24 cellular contexts compared by ENCODE assay signal in genomic region chr19:47375694-47376588, GRCh38. TPM values are rescaled to one million over a fixed set of nuclear protein-coding genes. Genes with fewer than 3 reads are reported as not detected.
DNase-seq lines count a peak whose midpoint lies in the region; ATAC-seq, FAIRE-seq and TF ChIP-seq lines count a peak whose summit lies in the region.
"Had no signal": no experiment of that assay in that cellular context is flagged by ENCODE, and none has a peak within 500 bp of the region (broad histone marks: within the 10 kb centered on the region; RNA-seq: fewer than 3 reads in every experiment).

No MANE protein-coding gene starts in this region.

- DNase-seq in CD14-positive monocyte (ENCODE audit: low spot score) (no peak), D721Med (ENCODE audit: insufficient read length, low spot score) (peak; percentile 13), glutamatergic neuron (no peak), osteoblast (ENCODE audit: insufficient read length, low spot score, missing footprints) (peak; percentile 63)
- no peak for DNase-seq in CD4-positive, alpha-beta memory T cell
- DNase-seq: ACHN; CD8-positive, alpha-beta memory T cell; EL; GF-D8; IMR-90; MV-4-11; NCI-H1694 treated with DMSO at 0.1 percent for 48 hours; NCI-H2081 treated with DMSO at 0.1 percent for 48 hours; NCI-H2171 treated with DMSO at 0.1 percent for 48 hours; NCI-H524 treated with DMSO at 0.1 percent for 48 hours; OCI-M1; Right ventricle myocardium superior; SW 1271 had no signal

- no peaks in the 10 kb centered on the region for H3K27me3 ChIP-seq in osteoblast (ENCODE audit: insufficient read depth, low read length)
- H3K27me3 ChIP-seq in CD4-positive, alpha-beta memory T cell (ENCODE audit: insufficient read depth, low read length): no peaks in the 10 kb centered on the region
- H3K27me3 ChIP-seq: BLaER1 had no signal

- no peaks in the 10 kb centered on the region for H4K20me1 ChIP-seq in osteoblast (ENCODE audit: insufficient read depth, low read length)

- H3K4me1 ChIP-seq in osteoblast (ENCODE audit: insufficient read depth, low read length): no peaks in the 10 kb centered on the region
- no peaks in the 10 kb centered on the region for H3K4me1 ChIP-seq in CD4-positive, alpha-beta memory T cell (ENCODE audit: insufficient read depth, low read length)

- H3K9me3 Mint-ChIP-seq in CD14-positive monocyte: no peaks in the 10 kb centered on the region
- H3K9me3 Mint-ChIP-seq in glutamatergic neuron (ENCODE audit: unreplicated experiment): peaks cover 6% of the 10 kb centered on the region
- no peaks in the 10 kb centered on the region for H3K9me3 Mint-ChIP-seq in CD4-positive, alpha-beta memory T cell
- H3K9me3 Mint-ChIP-seq: CD8-positive, alpha-beta memory T cell had no signal

- POLR2A ChIA-PET in CD4-positive, alpha-beta memory T cell (lab: Charles Lee; ENCODE audit: partially characterized antibody): no interaction called here

- intact Hi-C loops in CD14-positive monocyte (cut with micrococcal nuclease): no loop called here
- intact Hi-C loops in CD4-positive, alpha-beta memory T cell (cut with micrococcal nuclease): no loop called here

- H3K4me2 ChIP-seq in osteoblast (ENCODE audit: insufficient read depth, low read length): no peak overlapping the region
- H3K4me2 ChIP-seq: BLaER1 had no signal

- TF ChIP-seq CTCF in CD14-positive monocyte (IDR thresholded peaks at IDR 0.05) (no peak), D721Med (IDR thresholded peaks at IDR 0.05; ENCODE audit: insufficient read depth, missing control alignments) (no peak), glutamatergic neuron (IDR thresholded peaks at IDR 0.05; ENCODE audit: partially characterized antibody, unreplicated experiment) (no peak), osteoblast (IDR thresholded peaks at IDR 0.05; ENCODE audit: extremely low read depth, low read depth, low read length) (no peak)

- ATAC-seq in HG02588 (IDR thresholded peaks at IDR 0.05; ENCODE audit: unreplicated experiment) (no peak), GM21528 (IDR thresholded peaks at IDR 0.05; ENCODE audit: low FRiP score, unreplicated experiment) (no peak)

- no peak for FAIRE-seq in D721Med (lab: Jason Lieb, UNC)
- FAIRE-seq: GM19239, HTR-8/SVneo had no signal

- H3K79me2 ChIP-seq in osteoblast (ENCODE audit: insufficient read depth, low read length): peaks cover under 1% of the 10 kb centered on the region

- no peak overlapping the region for H3K27ac ChIP-seq in osteoblast (ENCODE audit: low read depth, low read length)
- no peak overlapping the region for H3K27ac ChIP-seq in CD4-positive, alpha-beta memory T cell (ENCODE audit: low read depth, low read length)
- H3K27ac ChIP-seq: BLaER1 had no signal

- H3K9me3 ChIP-seq in osteoblast (ENCODE audit: low read depth, low read length): no peaks in the 10 kb centered on the region
- H3K9me3 ChIP-seq in CD4-positive, alpha-beta memory T cell (ENCODE audit: control insufficient read depth in 1 of 2, low read length in 2 of 2): no peaks in the 10 kb centered on the region
- H3K9me3 ChIP-seq: BLaER1 had no signal

- H3K27me3 Mint-ChIP-seq in CD14-positive monocyte (ENCODE audit: low read depth in 3 of 3) (peaks cover 0 to 4% (median 2%) of the 10 kb centered on the region in 3 donors), glutamatergic neuron (ENCODE audit: unreplicated experiment) (peaks cover 13% of the 10 kb centered on the region)
- no peaks in the 10 kb centered on the region for H3K27me3 Mint-ChIP-seq in CD4-positive, alpha-beta memory T cell
- H3K27me3 Mint-ChIP-seq: CD8-positive, alpha-beta memory T cell had no signal

- H3K4me3 Mint-ChIP-seq in CD14-positive monocyte (no peak overlapping the region), glutamatergic neuron (ENCODE audit: unreplicated experiment) (no peak overlapping the region)
- no peak overlapping the region for H3K4me3 Mint-ChIP-seq in CD4-positive, alpha-beta memory T cell

- CTCF ChIA-PET in CD4-positive, alpha-beta memory T cell (lab: Charles Lee; ENCODE audit: partially characterized antibody): no interaction called here

- no peak overlapping the region for H3K4me3 ChIP-seq in osteoblast (ENCODE audit: insufficient read depth, low read length)
- H3K4me3 ChIP-seq in CD4-positive, alpha-beta memory T cell (ENCODE audit: low read length in 2 of 2): no peak overlapping the region
- H3K4me3 ChIP-seq: BLaER1 had no signal

- H3K4me1 Mint-ChIP-seq in CD14-positive monocyte: peaks cover 22% of the 10 kb centered on the region
- peaks cover 6% of the 10 kb centered on the region for H3K4me1 Mint-ChIP-seq in glutamatergic neuron (ENCODE audit: low read depth, unreplicated experiment)
- peaks cover 0 to 4% (median under 1%) of the 10 kb centered on the region in 4 donors for H3K4me1 Mint-ChIP-seq in CD4-positive, alpha-beta memory T cell

- H3K27ac Mint-ChIP-seq in CD14-positive monocyte (peak overlapping the region in 6 of 7 donors; percentile 32 to 85 (median 58)), glutamatergic neuron (ENCODE audit: unreplicated experiment) (peak overlapping the region; percentile 28)
- peak overlapping the region in 2 of 7 donors; percentile 12 to 44 for H3K27ac Mint-ChIP-seq in CD4-positive, alpha-beta memory T cell
- H3K27ac Mint-ChIP-seq: CD8-positive, alpha-beta memory T cell had no signal

- H3K36me3 ChIP-seq in osteoblast (ENCODE audit: insufficient read depth, low read length): peaks cover 60% of the 10 kb centered on the region
- peaks cover 50% of the 10 kb centered on the region for H3K36me3 ChIP-seq in CD4-positive, alpha-beta memory T cell (ENCODE audit: insufficient read depth, low read length)

- no peak overlapping the region for H2AFZ ChIP-seq in osteoblast (ENCODE audit: low read length)

- H3K36me3 Mint-ChIP-seq in CD14-positive monocyte (peaks cover 73 to 95% of the 10 kb centered on the region in 2 donors), glutamatergic neuron (ENCODE audit: unreplicated experiment) (no peaks in the 10 kb centered on the region)
- H3K36me3 Mint-ChIP-seq in CD4-positive, alpha-beta memory T cell: peaks cover 27 to 46% of the 10 kb centered on the region in 2 donors

RNA-seq across cellular contexts. Expression of gene DHX34, which starts 26.8 kb away (rescaled TPM):
- 1 to 10 TPM; 3.4 to 3.8 TPM for polyA plus RNA-seq in CD14-positive monocyte
- 119 TPM for total RNA-seq in glutamatergic neuron (ENCODE audit: unreplicated experiment)
- 10.9 and 12.7 TPM in 2 replicates for total RNA-seq in osteoblast
- total RNA-seq in CD4-positive, alpha-beta memory T cell: 10 to 100 TPM; 26.5 to 27.3 TPM
- polyA plus RNA-seq in CD4-positive, alpha-beta memory T cell: 1 to 10 TPM; 1.7 to 7.4 TPM

RNA-seq across cellular contexts. Expression of gene MEIS3, which starts 43.4 kb away (rescaled TPM):
- polyA plus RNA-seq in CD14-positive monocyte: not detected
- 255 TPM for total RNA-seq in glutamatergic neuron (ENCODE audit: unreplicated experiment)
- 8.3 and 19.7 TPM in 2 replicates for total RNA-seq in osteoblast
- under 1 TPM in 1 of 2 experiments, not detected in 1; 0.35 TPM for total RNA-seq in CD4-positive, alpha-beta memory T cell
- polyA plus RNA-seq in CD4-positive, alpha-beta memory T cell: under 1 TPM in 1 of 2 donors, not detected in 1; 0.71 TPM
- total RNA-seq: CD8-positive, alpha-beta memory T cell had no signal
- polyA plus RNA-seq: CD8-positive, alpha-beta memory T cell had no signal

RNA-seq across cellular contexts. Expression of gene C5AR2, which starts 44.0 kb away (rescaled TPM):
- polyA plus RNA-seq in CD14-positive monocyte: 1 to 10 TPM; 2.4 to 4.3 TPM
- total RNA-seq in glutamatergic neuron (ENCODE audit: unreplicated experiment) (not detected), osteoblast (2.5 and 3.5 TPM in 2 replicates)
- 1 to 10 TPM; 2.1 to 2.9 TPM for total RNA-seq in CD4-positive, alpha-beta memory T cell
- polyA plus RNA-seq in CD4-positive, alpha-beta memory T cell: under 1 TPM; 0.10 to 0.11 TPM
- total RNA-seq: IMR-90, SK-MEL-5 had no signal
- polyA plus RNA-seq: IMR-90 had no signal

Comparison
In these comparisons a context has a peak if more than half of its experiments do, and no peak if none do; other contexts are left out.
1. DNase-seq: peak in D721Med (single experiment) and osteoblast (single experiment); none in CD14-positive monocyte (single experiment), glutamatergic neuron (single experiment) and CD4-positive, alpha-beta memory T cell (0 of 5).
2. RNA of gene MEIS3, which starts 43.4 kb away (total RNA-seq): 255 TPM in glutamatergic neuron (single experiment); 8.3 to 19.7 TPM in osteoblast and 0.35 TPM in CD4-positive, alpha-beta memory T cell; every median in the first group is over 10 times any median in the second.